ENCODE assay signal across 14 cellular contexts in the genomic region with DNA sequence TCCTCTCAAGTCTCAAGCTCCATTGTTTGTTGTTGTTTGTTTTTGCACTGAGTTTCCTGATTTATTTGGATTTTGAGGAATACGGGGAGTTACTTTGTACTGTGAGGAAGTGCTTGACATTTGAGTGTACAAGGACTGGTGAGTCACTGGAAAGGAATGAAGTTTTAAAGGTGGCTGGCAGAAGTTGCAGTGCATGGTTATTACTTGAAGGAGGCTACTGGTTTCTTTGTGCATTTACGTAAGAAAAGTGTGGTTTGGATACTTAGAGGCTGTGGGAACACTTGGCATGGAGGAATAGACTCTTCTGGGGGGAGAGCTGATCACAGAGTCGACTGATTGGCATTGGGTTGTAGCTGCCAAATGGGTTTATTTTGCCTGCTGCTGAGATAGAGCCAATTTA.
DNase-seq lines count a peak whose midpoint lies in the region; ATAC-seq and TF ChIP-seq lines count a peak whose summit lies in the region.
"Had no signal": no experiment of that assay in that cellular context is flagged by ENCODE, and none has a peak within 500 bp of the region (broad histone marks: within the 10 kb centered on the region; RNA-seq: fewer than 3 reads in every experiment).

No MANE protein-coding gene starts in this region.

- H3K4me3 Mint-ChIP-seq in HFFc6: no peak overlapping the region
- no peak overlapping the region for H3K4me3 Mint-ChIP-seq in activated T-helper 1 cell treated with anti-CD3 and anti-CD28 coated beads, Interleukin-12 subunit alpha, Interleukin-12 subunit beta, Interleukin-2, Interleukin-4 antibody, amounts not matched to agents 30 ng/mL and 10 ng/mL and 1 ng/mL, durations not matched to agents 14 hours and 24 hours and 36 hours
- H3K4me3 Mint-ChIP-seq: activated CD4-positive, alpha-beta memory T cell treated with anti-CD3 and anti-CD28 coated beads for 36 hours; T-helper 2 cell treated with Interferon-gamma antibody and Interleukin-4, amounts not matched to agents 5 μg/mL and 100 μg/mL, for 36 hours had no signal

- no peaks in the 10 kb centered on the region for H3K4me1 ChIP-seq in lower lobe of right lung

- ATAC-seq in lower lobe of right lung (peak; percentile 79 to 86), HG03442 (IDR thresholded peaks at IDR 0.05; ENCODE audit: unreplicated experiment) (no peak), GM19328 (IDR thresholded peaks at IDR 0.05; ENCODE audit: unreplicated experiment) (no peak)

- H3K36me3 Mint-ChIP-seq in HFFc6 (ENCODE audit: low read depth): no peaks in the 10 kb centered on the region
- H3K36me3 Mint-ChIP-seq in activated T-helper 1 cell treated with anti-CD3 and anti-CD28 coated beads, Interleukin-12 subunit alpha, Interleukin-12 subunit beta, Interleukin-2, Interleukin-4 antibody, amounts not matched to agents 30 ng/mL and 10 ng/mL and 1 ng/mL, durations not matched to agents 14 hours and 24 hours and 36 hours (ENCODE audit: low read depth): no peaks in the 10 kb centered on the region
- H3K36me3 Mint-ChIP-seq: activated CD4-positive, alpha-beta memory T cell treated with anti-CD3 and anti-CD28 coated beads for 36 hours had no signal

- intact Hi-C loops in lower lobe of right lung (cut with DNase I): no loop called here
- intact Hi-C loops in activated T-helper 1 cell treated with anti-CD3 and anti-CD28 coated beads, Interleukin-12 subunit alpha, Interleukin-12 subunit beta, Interleukin-2, Interleukin-4 antibody, amounts not matched to agents 30 ng/mL and 10 ng/mL and 1 ng/mL, durations not matched to agents 14 hours and 24 hours and 36 hours (cut with micrococcal nuclease): no loop called here

- H3K4me3 ChIP-seq in LNCaP clone FGC (ENCODE audit: low read depth, low read length) (no peak overlapping the region), astrocyte of the spinal cord (ENCODE audit: low read depth, low read length) (no peak overlapping the region), lower lobe of right lung (no peak overlapping the region)

- no peak overlapping the region for H3K27ac Mint-ChIP-seq in HFFc6
- no peak overlapping the region for H3K27ac Mint-ChIP-seq in activated T-helper 1 cell treated with anti-CD3 and anti-CD28 coated beads, Interleukin-12 subunit alpha, Interleukin-12 subunit beta, Interleukin-2, Interleukin-4 antibody, amounts not matched to agents 30 ng/mL and 10 ng/mL and 1 ng/mL, durations not matched to agents 14 hours and 24 hours and 36 hours
- H3K27ac Mint-ChIP-seq: activated CD4-positive, alpha-beta memory T cell treated with anti-CD3 and anti-CD28 coated beads for 36 hours; T-helper 2 cell treated with Interferon-gamma antibody and Interleukin-4, amounts not matched to agents 5 μg/mL and 100 μg/mL, for 36 hours had no signal

- peak; percentile 2 for DNase-seq in COLO829 (ENCODE audit: low spot score)
- DNase-seq in LNCaP clone FGC (ENCODE audit: low read depth): peak; percentile 4
- peak; percentile 94 for DNase-seq in astrocyte of the spinal cord (ENCODE audit: low read depth, low spot score)
- no peak for DNase-seq in lower lobe of right lung
- no peak for DNase-seq in HFFc6
- no peak for DNase-seq in activated T-helper 1 cell treated with anti-CD3 and anti-CD28 coated beads, Interleukin-12 subunit alpha, Interleukin-12 subunit beta, Interleukin-2, Interleukin-4 antibody, amounts not matched to agents 30 ng/mL and 10 ng/mL and 1 ng/mL, durations not matched to agents 14 hours and 24 hours and 36 hours (ENCODE audit: low spot score)
- DNase-seq: activated CD4-positive, alpha-beta memory T cell treated with anti-CD3 and anti-CD28 coated beads for 36 hours; activated effector memory CD4-positive, alpha-beta T cell treated with anti-CD3 and anti-CD28 coated beads, Interleukin-2, amount 50 U/mL, for 16 hours; erythroblast; stimulated activated CD4-positive, alpha-beta T cell treated with anti-CD3 and anti-CD28 coated beads, Interleukin-4, amount 100 ng/mL, for 4 hours; stimulated activated naive CD4-positive, alpha-beta T cell had no signal

- H3K4me1 Mint-ChIP-seq in HFFc6 (ENCODE audit: low read depth): no peaks in the 10 kb centered on the region
- H3K4me1 Mint-ChIP-seq in activated T-helper 1 cell treated with anti-CD3 and anti-CD28 coated beads, Interleukin-12 subunit alpha, Interleukin-12 subunit beta, Interleukin-2, Interleukin-4 antibody, amounts not matched to agents 30 ng/mL and 10 ng/mL and 1 ng/mL, durations not matched to agents 14 hours and 24 hours and 36 hours (ENCODE audit: low read depth): no peaks in the 10 kb centered on the region

- H3K27ac ChIP-seq in lower lobe of right lung: no peak overlapping the region

- no peaks in the 10 kb centered on the region; the same call in 1 of the 2 replicates for H3K27me3 Mint-ChIP-seq in HFFc6 (ENCODE audit: insufficient read depth)
- no peaks in the 10 kb centered on the region for H3K27me3 Mint-ChIP-seq in activated T-helper 1 cell treated with anti-CD3 and anti-CD28 coated beads, Interleukin-12 subunit alpha, Interleukin-12 subunit beta, Interleukin-2, Interleukin-4 antibody, amounts not matched to agents 30 ng/mL and 10 ng/mL and 1 ng/mL, durations not matched to agents 14 hours and 24 hours and 36 hours (ENCODE audit: insufficient read depth)
- H3K27me3 Mint-ChIP-seq: activated CD4-positive, alpha-beta memory T cell treated with anti-CD3 and anti-CD28 coated beads for 36 hours had no signal

- H3K9me3 Mint-ChIP-seq in HFFc6: peaks cover 44% of the 10 kb centered on the region
- H3K9me3 Mint-ChIP-seq in activated T-helper 1 cell treated with anti-CD3 and anti-CD28 coated beads, Interleukin-12 subunit alpha, Interleukin-12 subunit beta, Interleukin-2, Interleukin-4 antibody, amounts not matched to agents 30 ng/mL and 10 ng/mL and 1 ng/mL, durations not matched to agents 14 hours and 24 hours and 36 hours: peaks cover 10% of the 10 kb centered on the region

- no peaks in the 10 kb centered on the region for H3K27me3 ChIP-seq in lower lobe of right lung (ENCODE audit: low read depth)

- peaks cover 13% of the 10 kb centered on the region for H3K9me3 ChIP-seq in lower lobe of right lung

- H3K36me3 ChIP-seq in lower lobe of right lung: no peaks in the 10 kb centered on the region

- in situ Hi-C loops in astrocyte of the spinal cord (cut with HindIII; ENCODE audit: low sequenced_read_pairs): no loop called here

- TF ChIP-seq CTCF in LNCaP clone FGC (IDR thresholded peaks at IDR 0.05; ENCODE audit: control insufficient read depth, extremely low read depth, insufficient read depth): no peak
- no peak for TF ChIP-seq CTCF in astrocyte of the spinal cord (IDR thresholded peaks at IDR 0.05; ENCODE audit: low read depth, low read length)
- TF ChIP-seq CTCF in lower lobe of right lung (IDR thresholded peaks at IDR 0.05): no peak
- no peak for TF ChIP-seq CTCF in HFFc6 (IDR thresholded peaks at IDR 0.05)

Comparison
In these comparisons a context has a peak if more than half of its experiments do, and no peak if none do; other contexts are left out.
1. DNase-seq: peak in COLO829 (single experiment), LNCaP clone FGC (single experiment) and astrocyte of the spinal cord (single experiment); none in lower lobe of right lung (single experiment), HFFc6 (single experiment) and activated T-helper 1 cell treated with anti-CD3 and anti-CD28 coated beads, Interleukin-12 subunit alpha, Interleukin-12 subunit beta, Interleukin-2, Interleukin-4 antibody, amounts not matched to agents 30 ng/mL and 10 ng/mL and 1 ng/mL, durations not matched to agents 14 hours and 24 hours and 36 hours (single experiment).
2. ATAC-seq: peak in lower lobe of right lung (2 of 2); none in HG03442 (single experiment) and GM19328 (single experiment).